Comparison of ENCODE assay signal across 12 cellular contexts in genomic region chr18:58792086-58792485, GRCh38.
A peak's percentile ranks its signal among the peaks of the same experiment; 100 is the strongest.
DNase-seq lines count a peak whose midpoint lies in the region; ATAC-seq and TF ChIP-seq lines count a peak whose summit lies in the region.
"Had no signal": no experiment of that assay in that cellular context is flagged by ENCODE, and none has a peak within 500 bp of the region (broad histone marks: within the 10 kb centered on the region; RNA-seq: fewer than 3 reads in every experiment).

No MANE protein-coding gene starts in this region.

- no peak overlapping the region for H2BK15ac ChIP-seq in neuronal stem cell (ENCODE audit: low read length)

- no peaks in the 10 kb centered on the region for H3K79me1 ChIP-seq in neuronal stem cell (ENCODE audit: low read depth, low read length)

- H2BK5ac ChIP-seq in neuronal stem cell (ENCODE audit: low read length): no peak overlapping the region

- H3K27ac Mint-ChIP-seq in type B pancreatic cell: no peak overlapping the region
- H3K27ac Mint-ChIP-seq: activated CD4-positive, alpha-beta memory T cell treated with anti-CD3 and anti-CD28 coated beads for 36 hours had no signal

- no peak overlapping the region for H3K27ac ChIP-seq in neuronal stem cell (replicated peaks; ENCODE audit: low read length)
- no peak overlapping the region for H3K27ac ChIP-seq in A673 (ENCODE audit: low read depth, low read length, poor library complexity, severe bottlenecking)
- H3K27ac ChIP-seq: esophagus muscularis mucosa had no signal

- H3K4me2 ChIP-seq in neuronal stem cell (ENCODE audit: insufficient read depth, low read length, poor library complexity, severe bottlenecking): no peak overlapping the region

- DNase-seq in neuronal stem cell (ENCODE audit: low spot score) (no peak), A673 (ENCODE audit: low spot score) (no peak), NCI-H446 (lab: John Stamatoyannopoulos, UW) (no peak), type B pancreatic cell (ENCODE audit: extremely low spot score, unreplicated experiment) (no peak)
- no peak for DNase-seq in activated T-cell treated with anti-CD3 and anti-CD28 coated beads, Interleukin-2, amount 50 U/mL, for 1 hour
- DNase-seq: activated CD4-positive, alpha-beta memory T cell treated with anti-CD3 and anti-CD28 coated beads for 36 hours; amygdala; NCI-H1417 had no signal

- peaks cover 25% of the 10 kb centered on the region for H3K4me1 Mint-ChIP-seq in type B pancreatic cell (ENCODE audit: unreplicated experiment)

- peak overlapping the region; percentile 79 for H2AK5ac ChIP-seq in neuronal stem cell (ENCODE audit: low read depth, low read length)

- POLR2A ChIA-PET in A673 (lab: Charles Lee; ENCODE audit: low non-redundant PET): no interaction called here

- no peaks in the 10 kb centered on the region for H3K9me3 ChIP-seq in neuronal stem cell (replicated peaks in 1 of 2; ENCODE audit: control insufficient read depth in 2 of 2, insufficient read depth in 1 of 2, low read depth in 1 of 2, low read length in 2 of 2)
- H3K9me3 ChIP-seq in A673 (ENCODE audit: low read depth, low read length, poor library complexity, severe bottlenecking): no peaks in the 10 kb centered on the region
- H3K9me3 ChIP-seq: esophagus muscularis mucosa had no signal

- H3K4me3 ChIP-seq in neuronal stem cell (ENCODE audit: low read length in 2 of 2) (no peak overlapping the region), A673 (ENCODE audit: low read depth, low read length, poor library complexity, severe bottlenecking) (no peak overlapping the region)
- H3K4me3 ChIP-seq: esophagus muscularis mucosa had no signal

- H3K27me3 ChIP-seq in neuronal stem cell (ENCODE audit: control insufficient read depth in 3 of 3, insufficient read depth in 3 of 3, low read depth in 1 of 3, low read length in 3 of 3): no peaks in the 10 kb centered on the region
- H3K27me3 ChIP-seq in A673 (replicated peaks; ENCODE audit: insufficient read depth, low read depth, low read length, poor library complexity): no peaks in the 10 kb centered on the region
- H3K27me3 ChIP-seq: esophagus muscularis mucosa had no signal

- no peaks in the 10 kb centered on the region for H3K9me3 Mint-ChIP-seq in type B pancreatic cell
- H3K9me3 Mint-ChIP-seq: activated CD4-positive, alpha-beta memory T cell treated with anti-CD3 and anti-CD28 coated beads for 36 hours had no signal

- no peak overlapping the region for H4K91ac ChIP-seq in neuronal stem cell (ENCODE audit: low read depth, low read length, poor library complexity)

- H2BK12ac ChIP-seq in neuronal stem cell (ENCODE audit: low read length): no peak overlapping the region

- peak; percentile 89 for ATAC-seq in GM18870 (IDR thresholded peaks at IDR 0.05; ENCODE audit: unreplicated experiment)
- peak; percentile 87 for ATAC-seq in GM21786 (IDR thresholded peaks at IDR 0.05; ENCODE audit: unreplicated experiment)
- peak; percentile 91 for ATAC-seq in HG03439 (IDR thresholded peaks at IDR 0.05; ENCODE audit: unreplicated experiment)

- WGBS in neuronal stem cell (ENCODE audit: extremely low coverage in 2 of 2, insufficient read length in 2 of 2, insufficient replicate concordance in 1 of 2), 2 donors: no CpG with 5 or more reads among the region's 7 CpGs

- TF ChIP-seq CTCF in A673 (conservative IDR thresholded peaks at IDR 0.05; ENCODE audit: low read depth, low read length): no peak
- TF ChIP-seq CTCF in type B pancreatic cell (conservative IDR thresholded peaks at IDR 0.05): no peak

- intact Hi-C loops in A673 (cut with micrococcal nuclease; ENCODE audit: unreplicated experiment): no loop called here

- H3K9ac ChIP-seq in neuronal stem cell (ENCODE audit: low read depth, low read length, poor library complexity): no peak overlapping the region

- H3K14ac ChIP-seq in neuronal stem cell (ENCODE audit: low read length): no peak overlapping the region

- peak overlapping the region; percentile 81 for H2BK120ac ChIP-seq in neuronal stem cell (ENCODE audit: low read depth, low read length)

- H3K4ac ChIP-seq in neuronal stem cell (ENCODE audit: low read length): no peak overlapping the region

- no peak overlapping the region for H3K23ac ChIP-seq in neuronal stem cell (ENCODE audit: low read depth, low read length, poor library complexity)

- H2AFZ ChIP-seq in neuronal stem cell (ENCODE audit: low read length): no peak overlapping the region

- no peaks in the 10 kb centered on the region for H3K36me3 Mint-ChIP-seq in type B pancreatic cell
- H3K36me3 Mint-ChIP-seq: activated CD4-positive, alpha-beta memory T cell treated with anti-CD3 and anti-CD28 coated beads for 36 hours had no signal

- no peaks in the 10 kb centered on the region for H3K27me3 Mint-ChIP-seq in type B pancreatic cell

- no peak overlapping the region for H3K4me3 Mint-ChIP-seq in type B pancreatic cell
- H3K4me3 Mint-ChIP-seq: activated CD4-positive, alpha-beta memory T cell treated with anti-CD3 and anti-CD28 coated beads for 36 hours had no signal

- H3K18ac ChIP-seq in neuronal stem cell (ENCODE audit: low read length): no peak overlapping the region

- BruUV-seq in A673 (replicated peaks; lab: Mats Ljungman, UMichigan): no TSS peak

- H3K4me1 ChIP-seq in neuronal stem cell (ENCODE audit: control insufficient read depth in 2 of 2, insufficient read depth in 1 of 2, low read depth in 1 of 2, low read length in 2 of 2): peaks cover 16 to 20% of the 10 kb centered on the region in 2 donors
- H3K4me1 ChIP-seq in A673 (ENCODE audit: insufficient read depth, low read length, poor library complexity, severe bottlenecking): peaks cover 8% of the 10 kb centered on the region

- no peaks in the 10 kb centered on the region for H3K36me3 ChIP-seq in neuronal stem cell (replicated peaks in 1 of 2; ENCODE audit: control insufficient read depth in 2 of 2, insufficient read depth in 2 of 2, low read length in 2 of 2)
- H3K36me3 ChIP-seq in A673 (ENCODE audit: insufficient read depth, low read length, poor library complexity, severe bottlenecking): no peaks in the 10 kb centered on the region
- H3K36me3 ChIP-seq: esophagus muscularis mucosa had no signal

- H4K8ac ChIP-seq in neuronal stem cell (ENCODE audit: low read depth, low read length): no peak overlapping the region

- CTCF ChIA-PET in A673 (lab: Charles Lee): no interaction called here
